In genomic region chr9:93576296-93577044, GRCh38 we compare ENCODE assay signal across 8 cellular contexts. TPM values are rescaled to one million over a fixed set of nuclear protein-coding genes. Genes with fewer than 3 reads are reported as not detected.
DNase-seq lines count a peak whose midpoint lies in the region; ATAC-seq and TF ChIP-seq lines count a peak whose summit lies in the region.

PHF2 (plus strand) TSS chr9:93576584; CDS start chr9:93576774, 190 bp downstream.

- H3K4me1 ChIP-seq in prostate gland (replicated peaks), result peaks cover 36% of the 10 kb centered on the region

- peak within 1 kb of the TSS; percentile 87 for H3K4me3 ChIP-seq in prostate gland

- ATAC-seq in GM21367 (IDR thresholded peaks at IDR 0.05; ENCODE audit: unreplicated experiment) (peak; percentile 1), left cardiac atrium (peak; percentile 51 to 64), GM18870 (IDR thresholded peaks at IDR 0.05; ENCODE audit: unreplicated experiment) (no peak)
- peak; percentile 58 to 62 for ATAC-seq in activated naive CD4-positive, alpha-beta T cell treated with anti-CD3 and anti-CD28 coated beads, Interleukin-2, amount 50 U/mL, for 72 hours

- H3K27ac ChIP-seq in C4-2B (peak within 1 kb of the TSS; percentile 92), prostate gland (peak within 1 kb of the TSS; percentile 94 to 95)

- peak; percentile 16 for DNase-seq in NCI-H2171 (lab: John Stamatoyannopoulos, UW)
- peak in 1 of 2 donors; percentile 23 for DNase-seq in activated naive CD4-positive, alpha-beta T cell treated with anti-CD3 and anti-CD28 coated beads, Interleukin-2, amount 50 U/mL, for 72 hours (ENCODE audit: low spot score in 2 of 2)
- DNase-seq in left cardiac atrium, result no peak
- no peak for DNase-seq in prostate gland (ENCODE audit: low spot score)
- no peak for DNase-seq in DMS153 treated with DMSO at 0.1 percent for 48 hours (lab: John Stamatoyannopoulos, UW; ENCODE audit: unreplicated experiment)

- no peaks in the 10 kb centered on the region for H3K9me3 Mint-ChIP-seq in activated naive CD4-positive, alpha-beta T cell treated with anti-CD3 and anti-CD28 coated beads, Interleukin-2, amount 50 U/mL, for 72 hours

- TF ChIP-seq CTCF in C4-2B (conservative IDR thresholded peaks at IDR 0.05), result no peak
- no peak for TF ChIP-seq CTCF in prostate gland (IDR thresholded peaks at IDR 0.05)

- TF ChIP-seq POLR2A in prostate gland (IDR thresholded peaks at IDR 0.05), result no peak

- H3K36me3 Mint-ChIP-seq in activated naive CD4-positive, alpha-beta T cell treated with anti-CD3 and anti-CD28 coated beads, Interleukin-2, amount 50 U/mL, for 72 hours, result no peaks in the 10 kb centered on the region

- under 1% methylated on average over 82 of the region's 134 CpGs for WGBS in prostate gland

- H3K27ac Mint-ChIP-seq in activated naive CD4-positive, alpha-beta T cell treated with anti-CD3 and anti-CD28 coated beads, Interleukin-2, amount 50 U/mL, for 72 hours, result peak within 1 kb of the TSS; percentile 89 to 97

- H3K9me3 ChIP-seq in prostate gland, result no peaks in the 10 kb centered on the region

- intact Hi-C loops in left cardiac atrium (cut with DNase I), result loop anchor here in 1 of 2 donors (10.0 kb wide), 1 partner anchor 122 kb away; the partner anchor contains the start of genes FAM120A and FAM120AOS
- intact Hi-C loops in prostate gland (cut with DNase I), result no loop called here

- no peaks in the 10 kb centered on the region for H3K27me3 ChIP-seq in prostate gland (replicated peaks; ENCODE audit: insufficient read depth)

- no peaks in the 10 kb centered on the region for H3K36me3 ChIP-seq in prostate gland

RNA-seq across cellular contexts. Expression of gene PHF2, which starts in this region (rescaled TPM):
- 10 to 100 TPM; 12.3 to 15.5 TPM for total RNA-seq in activated naive CD4-positive, alpha-beta T cell treated with anti-CD3 and anti-CD28 coated beads, Interleukin-2, amount 50 U/mL, for 72 hours
- total RNA-seq in left cardiac atrium (10 to 100 TPM; 25.7 to 27.7 TPM), prostate gland (10 to 100 TPM; 32.4 to 32.9 TPM)
